ENCODE assay signal across 15 cellular contexts in the genomic region with DNA sequence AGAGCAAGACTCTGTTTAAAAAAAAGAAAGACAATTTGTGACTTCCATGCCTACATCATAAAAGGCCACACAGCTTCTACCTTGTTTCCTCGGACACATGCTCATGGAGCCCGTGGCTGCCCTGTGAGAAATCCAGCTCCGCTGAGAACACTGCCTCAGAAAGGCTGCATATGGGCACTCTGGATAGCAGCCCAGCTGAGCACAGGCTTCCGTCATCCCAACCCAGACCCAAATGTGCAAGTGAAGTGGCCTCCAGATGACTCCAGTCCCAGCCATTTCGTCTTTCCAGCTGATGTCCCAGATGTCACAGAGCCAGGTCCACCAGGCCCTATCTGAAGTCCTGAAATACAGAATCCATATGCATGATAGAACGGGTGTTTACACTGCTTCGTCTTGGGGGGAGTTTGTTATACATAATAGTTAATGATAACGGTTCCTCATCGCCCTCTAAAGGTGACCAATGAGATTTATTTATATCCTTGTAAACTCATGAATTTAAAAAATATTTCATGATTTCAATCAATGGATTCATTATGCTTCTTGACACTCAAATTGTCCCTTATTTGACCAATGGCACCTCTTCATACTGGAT.
DNase-seq lines count a peak whose midpoint lies in the region; ATAC-seq and TF ChIP-seq lines count a peak whose summit lies in the region.
"Had no signal": no experiment of that assay in that cellular context is flagged by ENCODE, and none has a peak within 500 bp of the region (broad histone marks: within the 10 kb centered on the region; RNA-seq: fewer than 3 reads in every experiment).

No MANE protein-coding gene starts in this region.

- H3K4me2 ChIP-seq in SK-N-SH (no peak overlapping the region), OCI-LY7 (ENCODE audit: low read length) (no peak overlapping the region)

- no peaks in the 10 kb centered on the region for H3K36me3 Mint-ChIP-seq in nephron progenitor cell (ENCODE audit: low read depth)

- no peak overlapping the region for H3K9ac ChIP-seq in SK-N-SH

- WGBS in SK-N-SH (ENCODE audit: low lambda C conversion rate) = 54% methylated on average over 5 of the region's 9 CpGs

- POLR2A ChIA-PET in SK-N-SH (lab: Yijun Ruan, JAX) (interaction anchor here (1.1 kb wide), 1 partner anchor 126 kb away, joined by 3 read pairs; no protein-coding TSS in a partner anchor), OCI-LY7 (lab: Charles Lee) (interaction anchor here (0.5 kb wide), 1 partner anchor 11 kb away, joined by 3 read pairs; no protein-coding TSS in a partner anchor)

- peaks cover 16% of the 10 kb centered on the region for H3K4me1 Mint-ChIP-seq in nephron progenitor cell

- no peaks in the 10 kb centered on the region for H3F3A ChIP-seq in SK-N-SH (replicated peaks; ENCODE audit: insufficient read depth)

- no peak overlapping the region for H2AFZ ChIP-seq in SK-N-SH (ENCODE audit: low read depth)
- no peak overlapping the region for H2AFZ ChIP-seq in OCI-LY7 (ENCODE audit: low read length)

- TF ChIP-seq EP300 in SK-N-SH (IDR thresholded peaks at IDR 0.05; ENCODE audit: borderline replicate concordance in 1 of 2, low read depth in 1 of 2, low read length in 1 of 2) = no peak

- no peak for TF ChIP-seq RAD21 in SK-N-SH (IDR thresholded peaks at IDR 0.05; ENCODE audit: low read length)

- H4K20me1 ChIP-seq in SK-N-SH (ENCODE audit: insufficient read depth) = no peaks in the 10 kb centered on the region
- no peaks in the 10 kb centered on the region for H4K20me1 ChIP-seq in OCI-LY7 (ENCODE audit: insufficient read depth, low read length)

- no peak overlapping the region for H3K4me3 Mint-ChIP-seq in nephron progenitor cell

- H3K9me3 ChIP-seq in SK-N-SH (no peaks in the 10 kb centered on the region), OCI-LY7 (ENCODE audit: low read length) (no peaks in the 10 kb centered on the region)
- H3K9me3 ChIP-seq: esophagus muscularis mucosa had no signal

- H3K27ac ChIP-seq in SK-N-SH (ENCODE audit: low read depth in 2 of 2, low read length in 1 of 2) (no peak overlapping the region), OCI-LY7 (ENCODE audit: low read depth, low read length, poor library complexity, severe bottlenecking) (no peak overlapping the region)
- H3K27ac ChIP-seq: esophagus muscularis mucosa had no signal

- H3K27me3 Mint-ChIP-seq in nephron progenitor cell (ENCODE audit: low read depth, poor library complexity) = peaks cover 13% of the 10 kb centered on the region

- in situ Hi-C loops in GM13976 (cut with MboI; ENCODE audit: low sequenced_read_pairs, unreplicated experiment) = no loop called here

- H3K4me3 ChIP-seq in SK-N-SH (ENCODE audit: low read depth in 2 of 2, low read length in 1 of 2) = no peak overlapping the region
- H3K4me3 ChIP-seq in OCI-LY7 (ENCODE audit: low read depth, low read length, poor library complexity, severe bottlenecking) = no peak overlapping the region
- H3K4me3 ChIP-seq in fibroblast of pulmonary artery (replicated peaks; ENCODE audit: low read depth, low read length) = no peak overlapping the region
- H3K4me3 ChIP-seq: esophagus muscularis mucosa had no signal

- H3K79me2 ChIP-seq in SK-N-SH (ENCODE audit: insufficient read depth) (no peaks in the 10 kb centered on the region), OCI-LY7 (ENCODE audit: insufficient read depth, low read depth, low read length) (no peaks in the 10 kb centered on the region)

- DNase-seq in SK-N-SH (no peak), OCI-LY7 (ENCODE audit: low spot score) (no peak), fibroblast of pulmonary artery (ENCODE audit: low read depth) (peak; percentile 3), superior temporal gyrus (ENCODE audit: extremely low spot score) (peak; percentile 83), RKO (ENCODE audit: low spot score) (no peak), GM13976 (ENCODE audit: low spot score) (no peak), nephron progenitor cell (no peak)
- DNase-seq: activated T-cell treated with anti-CD3 and anti-CD28 coated beads for 4 hours; aorta; kidney; NCI-H1436 treated with DMSO at 0.1 percent for 48 hours; stimulated activated naive CD4-positive, alpha-beta T cell; T-helper 9 cell had no signal

- H3K27me3 ChIP-seq in SK-N-SH (ENCODE audit: insufficient read depth) = no peaks in the 10 kb centered on the region
- H3K27me3 ChIP-seq: esophagus muscularis mucosa had no signal

- CTCF ChIA-PET in SK-N-SH (lab: Yijun Ruan, JAX) = interaction anchor here (0.6 to 3.7 kb wide), 11 partner anchors 11 to 286 kb away, joined by 3 to 16 read pairs (median 3); a partner anchor contains a TSS
- CTCF ChIA-PET in OCI-LY7 (lab: Charles Lee; ENCODE audit: unreplicated experiment) = no interaction called here

- peaks cover 0 to 2% of the 10 kb centered on the region in 2 experiments; a peak in 2 of 4 replicates for H3K4me1 ChIP-seq in SK-N-SH (ENCODE audit: control insufficient read depth in 1 of 2, insufficient read depth in 2 of 2, low read depth in 1 of 2, low read length in 1 of 2)
- no peaks in the 10 kb centered on the region for H3K4me1 ChIP-seq in OCI-LY7 (ENCODE audit: insufficient read depth, low read length, poor library complexity, severe bottlenecking)

- BruUV-seq in OCI-LY7 (replicated peaks; lab: Mats Ljungman, UMichigan) = no TSS peak

- intact Hi-C loops in OCI-LY7 (cut with micrococcal nuclease; ENCODE audit: unreplicated experiment) = no loop called here

- H3K9me2 ChIP-seq in SK-N-SH (no peaks in the 10 kb centered on the region), OCI-LY7 (ENCODE audit: insufficient read depth, low read length) (no peaks in the 10 kb centered on the region)

- TF ChIP-seq CTCF in SK-N-SH (IDR thresholded peaks at IDR 0.05) (peak; percentile 43), OCI-LY7 (conservative IDR thresholded peaks at IDR 0.05; ENCODE audit: low read length) (peak; percentile 69), fibroblast of pulmonary artery (IDR thresholded peaks at IDR 0.05; ENCODE audit: low read length, missing control alignments) (peak; percentile 16), GM13976 (IDR thresholded peaks at IDR 0.05; ENCODE audit: borderline replicate concordance, control extremely low read depth, extremely low read depth, insufficient read depth, missing control alignments) (no peak), nephron progenitor cell (IDR thresholded peaks at IDR 0.05) (no peak)

- no peak for ATAC-seq in SK-N-SH treated with all-trans-retinoic acid at 6 μM for 48 hours

- H3K9me3 Mint-ChIP-seq in nephron progenitor cell = peaks cover 5% of the 10 kb centered on the region

- H3K27ac Mint-ChIP-seq in nephron progenitor cell = no peak overlapping the region

- no peaks in the 10 kb centered on the region for H3K36me3 ChIP-seq in SK-N-SH (replicated peaks in 1 of 2; ENCODE audit: control insufficient read depth in 1 of 2, insufficient read depth in 2 of 2, low read length in 1 of 2)
- no peaks in the 10 kb centered on the region for H3K36me3 ChIP-seq in OCI-LY7 (ENCODE audit: insufficient read depth, low read length)
- H3K36me3 ChIP-seq: esophagus muscularis mucosa had no signal

TF ChIP-seq in SK-N-SH, 30 proteins besides CTCF, POLR2A, EP300 and RAD21 (continues in another document):
- TF ChIP-seq JUND (IDR thresholded peaks at IDR 0.05) (no peak), NRF1 (IDR thresholded peaks at IDR 0.05; ENCODE audit: low read depth, low read length) (no peak), ELF1 (IDR thresholded peaks at IDR 0.05) (no peak), SMC3 (IDR thresholded peaks at IDR 0.05; ENCODE audit: low read depth, low read length) (no peak), FOSL2 (IDR thresholded peaks at IDR 0.05; ENCODE audit: borderline replicate concordance, low read depth) (no peak)

TF ChIP-seq in SK-N-SH treated with all-trans-retinoic acid at 6 μM for 48 hours, 23 proteins besides CTCF, POLR2A, EP300 and RAD21 (continues in another document):
- TF ChIP-seq, protein P1, sequence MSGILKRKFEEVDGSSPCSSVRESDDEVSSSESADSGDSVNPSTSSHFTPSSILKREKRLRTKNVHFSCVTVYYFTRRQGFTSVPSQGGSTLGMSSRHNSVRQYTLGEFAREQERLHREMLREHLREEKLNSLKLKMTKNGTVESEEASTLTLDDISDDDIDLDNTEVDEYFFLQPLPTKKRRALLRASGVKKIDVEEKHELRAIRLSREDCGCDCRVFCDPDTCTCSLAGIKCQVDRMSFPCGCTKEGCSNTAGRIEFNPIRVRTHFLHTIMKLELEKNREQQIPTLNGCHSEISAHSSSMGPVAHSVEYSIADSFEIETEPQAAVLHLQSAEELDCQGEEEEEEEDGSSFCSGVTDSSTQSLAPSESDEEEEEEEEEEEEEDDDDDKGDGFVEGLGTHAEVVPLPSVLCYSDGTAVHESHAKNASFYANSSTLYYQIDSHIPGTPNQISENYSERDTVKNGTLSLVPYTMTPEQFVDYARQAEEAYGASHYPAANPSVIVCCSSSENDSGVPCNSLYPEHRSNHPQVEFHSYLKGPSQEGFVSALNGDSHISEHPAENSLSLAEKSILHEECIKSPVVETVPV (CRISPR knock-in tag; IDR thresholded peaks at IDR 0.05) = no peak
- TF ChIP-seq, protein P2, sequence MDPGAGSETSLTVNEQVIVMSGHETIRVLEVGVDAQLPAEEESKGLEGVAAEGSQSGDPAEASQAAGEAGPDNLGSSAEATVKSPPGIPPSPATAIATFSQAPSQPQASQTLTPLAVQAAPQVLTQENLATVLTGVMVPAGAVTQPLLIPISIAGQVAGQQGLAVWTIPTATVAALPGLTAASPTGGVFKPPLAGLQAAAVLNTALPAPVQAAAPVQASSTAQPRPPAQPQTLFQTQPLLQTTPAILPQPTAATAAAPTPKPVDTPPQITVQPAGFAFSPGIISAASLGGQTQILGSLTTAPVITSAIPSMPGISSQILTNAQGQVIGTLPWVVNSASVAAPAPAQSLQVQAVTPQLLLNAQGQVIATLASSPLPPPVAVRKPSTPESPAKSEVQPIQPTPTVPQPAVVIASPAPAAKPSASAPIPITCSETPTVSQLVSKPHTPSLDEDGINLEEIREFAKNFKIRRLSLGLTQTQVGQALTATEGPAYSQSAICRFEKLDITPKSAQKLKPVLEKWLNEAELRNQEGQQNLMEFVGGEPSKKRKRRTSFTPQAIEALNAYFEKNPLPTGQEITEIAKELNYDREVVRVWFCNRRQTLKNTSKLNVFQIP (CRISPR knock-in tag; IDR thresholded peaks at IDR 0.05; ENCODE audit: borderline replicate concordance, low read depth) = no peak
- no peak for TF ChIP-seq PPARA (CRISPR knock-in tag; IDR thresholded peaks at IDR 0.05; ENCODE audit: borderline replicate concordance)

Comparison
In these comparisons a context has a peak if more than half of its experiments do, and no peak if none do; other contexts are left out.
1. DNase-seq: peak in fibroblast of pulmonary artery (single experiment) and superior temporal gyrus (single experiment); none in SK-N-SH (single experiment), OCI-LY7 (single experiment), RKO (single experiment), GM13976 (single experiment) and nephron progenitor cell (single experiment).
2. CTCF ChIP-seq: peak in SK-N-SH (single experiment), OCI-LY7 (single experiment) and fibroblast of pulmonary artery (single experiment); none in GM13976 (single experiment) and nephron progenitor cell (single experiment).